Comparison of ENCODE assay signal across 12 cellular contexts in genomic region chr4:142416711-142417275, GRCh38.
A peak's percentile ranks its signal among the peaks of the same experiment; 100 is the strongest.
DNase-seq lines count a peak whose midpoint lies in the region; ATAC-seq and FAIRE-seq lines count a peak whose summit lies in the region.
"Had no signal": no experiment of that assay in that cellular context is flagged by ENCODE, and none has a peak within 500 bp of the region (broad histone marks: within the 10 kb centered on the region; RNA-seq: fewer than 3 reads in every experiment).

No MANE protein-coding gene starts in this region.

- no peaks in the 10 kb centered on the region for H3K4me1 ChIP-seq in small intestine (ENCODE audit: control insufficient read depth in 2 of 2, insufficient read depth in 1 of 2, low read depth in 1 of 2, low read length in 1 of 2)
- H3K4me1 ChIP-seq: colonic mucosa, pancreas had no signal

- 51 to 69% (median 55%) methylated on average over 5 of the region's 5 CpGs for WGBS in small intestine, 3 donors

- no peak for DNase-seq in activated naive CD4-positive, alpha-beta T cell (lab: John Stamatoyannopoulos, UW)
- DNase-seq in activated CD4-positive, alpha-beta memory T cell treated with anti-CD3 and anti-CD28 coated beads for 36 hours: no peak
- DNase-seq in fibroblast of peridontal ligament (ENCODE audit: extremely low read depth): peak; percentile 50
- no peak for DNase-seq in small intestine
- no peak for DNase-seq in stimulated activated CD4-positive, alpha-beta T cell treated with anti-CD3 and anti-CD28 coated beads, Interleukin-4, amount 100 ng/mL, for 4 hours
- DNase-seq: AML-193, colonic mucosa, NCI-H1417 treated with DMSO at 0.1 percent for 48 hours, pancreas had no signal

- FAIRE-seq in small intestine (lab: Jason Lieb, UNC): no peak
- FAIRE-seq: pancreas had no signal

- H3K9me3 Mint-ChIP-seq in activated naive CD4-positive, alpha-beta T cell treated with anti-CD3 and anti-CD28 coated beads, Interleukin-2, amount 50 U/mL, for 24 hours: peaks cover 12% of the 10 kb centered on the region
- no peaks in the 10 kb centered on the region for H3K9me3 Mint-ChIP-seq in activated CD4-positive, alpha-beta memory T cell treated with anti-CD3 and anti-CD28 coated beads for 36 hours
- H3K9me3 Mint-ChIP-seq in stimulated activated naive CD8-positive, alpha-beta T cell treated with anti-CD3 and anti-CD28 coated beads, Interleukin-15, Interleukin-2, amounts not matched to agents 100 ng/mL and 50 ng/mL, for 24 hours: no peaks in the 10 kb centered on the region

- intact Hi-C loops in activated CD4-positive, alpha-beta memory T cell treated with anti-CD3 and anti-CD28 coated beads for 36 hours (cut with micrococcal nuclease): loop anchor here (1.0 to 2.0 kb wide), 9 partner anchors 9 to 399 kb away; no protein-coding TSS in a partner anchor

- POLR2A ChIA-PET in activated CD4-positive, alpha-beta memory T cell treated with anti-CD3 and anti-CD28 coated beads for 36 hours (lab: Charles Lee): interaction anchor here (0.9 to 2.8 kb wide), 13 partner anchors 11 to 408 kb away, joined by 3 to 114 read pairs (median 4); no protein-coding TSS in a partner anchor

- peak overlapping the region; percentile 96 for H3K27ac Mint-ChIP-seq in activated naive CD4-positive, alpha-beta T cell treated with anti-CD3 and anti-CD28 coated beads, Interleukin-2, amount 50 U/mL, for 24 hours
- peak overlapping the region; percentile 92 for H3K27ac Mint-ChIP-seq in activated CD4-positive, alpha-beta memory T cell treated with anti-CD3 and anti-CD28 coated beads for 36 hours
- peak overlapping the region; percentile 98 for H3K27ac Mint-ChIP-seq in stimulated activated naive CD8-positive, alpha-beta T cell treated with anti-CD3 and anti-CD28 coated beads, Interleukin-15, Interleukin-2, amounts not matched to agents 100 ng/mL and 50 ng/mL, for 24 hours

- no peak for ATAC-seq in HG03469 (IDR thresholded peaks at IDR 0.05; ENCODE audit: unreplicated experiment)

- H3K27ac ChIP-seq in small intestine (ENCODE audit: low read depth in 1 of 2, low read length in 1 of 2): peak overlapping the region in 1 of 2 donors; percentile 7
- H3K27ac ChIP-seq: colonic mucosa, pancreas had no signal

- H3K36me3 Mint-ChIP-seq in activated naive CD4-positive, alpha-beta T cell treated with anti-CD3 and anti-CD28 coated beads, Interleukin-2, amount 50 U/mL, for 24 hours: peaks cover under 1% of the 10 kb centered on the region
- H3K36me3 Mint-ChIP-seq in activated CD4-positive, alpha-beta memory T cell treated with anti-CD3 and anti-CD28 coated beads for 36 hours: peaks cover 4% of the 10 kb centered on the region
- H3K36me3 Mint-ChIP-seq in stimulated activated naive CD8-positive, alpha-beta T cell treated with anti-CD3 and anti-CD28 coated beads, Interleukin-15, Interleukin-2, amounts not matched to agents 100 ng/mL and 50 ng/mL, for 24 hours (ENCODE audit: low read depth): no peaks in the 10 kb centered on the region

- no peaks in the 10 kb centered on the region for H3K9me3 ChIP-seq in small intestine (ENCODE audit: control insufficient read depth, low read depth)
- H3K9me3 ChIP-seq: colonic mucosa, pancreas had no signal

- peak overlapping the region; percentile 83 for H3K4me3 Mint-ChIP-seq in activated naive CD4-positive, alpha-beta T cell treated with anti-CD3 and anti-CD28 coated beads, Interleukin-2, amount 50 U/mL, for 24 hours
- H3K4me3 Mint-ChIP-seq in activated CD4-positive, alpha-beta memory T cell treated with anti-CD3 and anti-CD28 coated beads for 36 hours: peak overlapping the region; percentile 72
- H3K4me3 Mint-ChIP-seq in stimulated activated naive CD8-positive, alpha-beta T cell treated with anti-CD3 and anti-CD28 coated beads, Interleukin-15, Interleukin-2, amounts not matched to agents 100 ng/mL and 50 ng/mL, for 24 hours: peak overlapping the region; percentile 76

- H3K4me1 Mint-ChIP-seq in activated naive CD4-positive, alpha-beta T cell treated with anti-CD3 and anti-CD28 coated beads, Interleukin-2, amount 50 U/mL, for 24 hours: peaks cover 79% of the 10 kb centered on the region
- peaks cover 67% of the 10 kb centered on the region for H3K4me1 Mint-ChIP-seq in activated CD4-positive, alpha-beta memory T cell treated with anti-CD3 and anti-CD28 coated beads for 36 hours (ENCODE audit: low read depth)
- H3K4me1 Mint-ChIP-seq in stimulated activated naive CD8-positive, alpha-beta T cell treated with anti-CD3 and anti-CD28 coated beads, Interleukin-15, Interleukin-2, amounts not matched to agents 100 ng/mL and 50 ng/mL, for 24 hours (ENCODE audit: low read depth): peaks cover 72% of the 10 kb centered on the region

- H3K27me3 ChIP-seq in small intestine (ENCODE audit: control insufficient read depth in 2 of 2, insufficient read depth in 2 of 2, low read length in 2 of 2): no peaks in the 10 kb centered on the region
- H3K27me3 ChIP-seq: colonic mucosa, pancreas had no signal

- H3K4me3 ChIP-seq in small intestine (ENCODE audit: low read depth in 1 of 2, low read length in 2 of 2): no peak overlapping the region
- H3K4me3 ChIP-seq: colonic mucosa, pancreas had no signal

- no peaks in the 10 kb centered on the region for H3K36me3 ChIP-seq in small intestine (ENCODE audit: control insufficient read depth in 2 of 2, insufficient read depth in 2 of 2, low read length in 2 of 2)
- H3K36me3 ChIP-seq: colonic mucosa, pancreas had no signal

- CTCF ChIA-PET in activated CD4-positive, alpha-beta memory T cell treated with anti-CD3 and anti-CD28 coated beads for 36 hours (lab: Charles Lee): interaction anchor here (1.0 to 2.3 kb wide), 10 partner anchors 9 to 296 kb away, joined by 3 to 32 read pairs (median 4); no protein-coding TSS in a partner anchor

- no peaks in the 10 kb centered on the region for H3K27me3 Mint-ChIP-seq in activated naive CD4-positive, alpha-beta T cell treated with anti-CD3 and anti-CD28 coated beads, Interleukin-2, amount 50 U/mL, for 24 hours
- H3K27me3 Mint-ChIP-seq in activated CD4-positive, alpha-beta memory T cell treated with anti-CD3 and anti-CD28 coated beads for 36 hours: no peaks in the 10 kb centered on the region
- H3K27me3 Mint-ChIP-seq in stimulated activated naive CD8-positive, alpha-beta T cell treated with anti-CD3 and anti-CD28 coated beads, Interleukin-15, Interleukin-2, amounts not matched to agents 100 ng/mL and 50 ng/mL, for 24 hours: no peaks in the 10 kb centered on the region
